Comparison of ENCODE assay signal across 8 cellular contexts in genomic region chr1:150561830-150562367, GRCh38. TPM values are rescaled to one million over a fixed set of nuclear protein-coding genes. Genes with fewer than 3 reads are reported as not detected.
DNase-seq lines count a peak whose midpoint lies in the region; ATAC-seq and TF ChIP-seq lines count a peak whose summit lies in the region.

No MANE protein-coding gene starts in this region.

- H3K4me1 Mint-ChIP-seq in nephron progenitor cell, result peaks cover 70% of the 10 kb centered on the region
- peaks cover 65% of the 10 kb centered on the region for H3K4me1 Mint-ChIP-seq in stimulated activated naive CD8-positive, alpha-beta T cell treated with anti-CD3 and anti-CD28 coated beads, Interleukin-15, Interleukin-2, amounts not matched to agents 100 ng/mL and 50 ng/mL, for 24 hours (ENCODE audit: low read depth)

- no peaks in the 10 kb centered on the region for H3K36me3 Mint-ChIP-seq in nephron progenitor cell (ENCODE audit: low read depth)
- peaks cover 4% of the 10 kb centered on the region for H3K36me3 Mint-ChIP-seq in stimulated activated naive CD8-positive, alpha-beta T cell treated with anti-CD3 and anti-CD28 coated beads, Interleukin-15, Interleukin-2, amounts not matched to agents 100 ng/mL and 50 ng/mL, for 24 hours (ENCODE audit: low read depth)

- no peaks in the 10 kb centered on the region for H3K27me3 ChIP-seq in HUES64 (ENCODE audit: insufficient read depth, low read length)

- H3K27ac ChIP-seq in C4-2B (peak overlapping the region; percentile 93), HUES64 (ENCODE audit: low read depth, low read length) (peak overlapping the region; percentile 99)

- H3K4me1 ChIP-seq in HUES64 (ENCODE audit: insufficient read depth, low read length), result peaks cover 34% of the 10 kb centered on the region

- H3K9me3 Mint-ChIP-seq in nephron progenitor cell, result no peaks in the 10 kb centered on the region
- no peaks in the 10 kb centered on the region for H3K9me3 Mint-ChIP-seq in stimulated activated naive CD8-positive, alpha-beta T cell treated with anti-CD3 and anti-CD28 coated beads, Interleukin-15, Interleukin-2, amounts not matched to agents 100 ng/mL and 50 ng/mL, for 24 hours

- H3K27ac Mint-ChIP-seq in nephron progenitor cell, result peak overlapping the region; percentile 100
- H3K27ac Mint-ChIP-seq in stimulated activated naive CD8-positive, alpha-beta T cell treated with anti-CD3 and anti-CD28 coated beads, Interleukin-15, Interleukin-2, amounts not matched to agents 100 ng/mL and 50 ng/mL, for 24 hours, result peak overlapping the region; percentile 100

- TF ChIP-seq CTCF in C4-2B (conservative IDR thresholded peaks at IDR 0.05) (no peak), fibroblast of pulmonary artery (IDR thresholded peaks at IDR 0.05; ENCODE audit: low read length, missing control alignments) (no peak), nephron progenitor cell (IDR thresholded peaks at IDR 0.05) (no peak)

- no peaks in the 10 kb centered on the region for H3K36me3 ChIP-seq in HUES64 (ENCODE audit: insufficient read depth, low read length)

- H3K9ac ChIP-seq in HUES64 (ENCODE audit: low read depth, low read length), result peak overlapping the region; percentile 83

- no peaks in the 10 kb centered on the region for H3K9me3 ChIP-seq in HUES64 (ENCODE audit: insufficient read depth, low read depth, low read length)

- peak overlapping the region; percentile 86 for H3K4me3 Mint-ChIP-seq in nephron progenitor cell
- peak overlapping the region; percentile 97 for H3K4me3 Mint-ChIP-seq in stimulated activated naive CD8-positive, alpha-beta T cell treated with anti-CD3 and anti-CD28 coated beads, Interleukin-15, Interleukin-2, amounts not matched to agents 100 ng/mL and 50 ng/mL, for 24 hours

- DNase-seq in RPMI7951 (ENCODE audit: low read depth) (peak; percentile 86), fibroblast of pulmonary artery (ENCODE audit: low read depth) (peak; percentile 97), nephron progenitor cell (peak; percentile 76)
- DNase-seq in activated effector memory CD4-positive, alpha-beta T cell treated with anti-CD3 and anti-CD28 coated beads, Interleukin-2, amount 50 U/mL, for 16 hours, result peak; percentile 95

- ATAC-seq in GM19328 (IDR thresholded peaks at IDR 0.05; ENCODE audit: unreplicated experiment), result peak; percentile 44

- peak overlapping the region; percentile 79 for H3K4me3 ChIP-seq in HUES64 (ENCODE audit: low read length)
- peak overlapping the region; percentile 63 for H3K4me3 ChIP-seq in fibroblast of pulmonary artery (replicated peaks; ENCODE audit: low read depth, low read length)

- peaks cover 2% of the 10 kb centered on the region for H3K27me3 Mint-ChIP-seq in nephron progenitor cell (ENCODE audit: low read depth, poor library complexity)
- no peaks in the 10 kb centered on the region for H3K27me3 Mint-ChIP-seq in stimulated activated naive CD8-positive, alpha-beta T cell treated with anti-CD3 and anti-CD28 coated beads, Interleukin-15, Interleukin-2, amounts not matched to agents 100 ng/mL and 50 ng/mL, for 24 hours

- WGBS in HUES64, result 1% methylated on average over 20 of the region's 20 CpGs

RNA-seq across cellular contexts. Expression of gene ADAMTSL4, which starts 12.7 kb away (rescaled TPM):
- 1.1 TPM for polyA plus RNA-seq in HUES64 (2013, experiment 1 of 2)
- polyA plus RNA-seq in HUES64 (2013, experiment 2 of 2), result 1.5 TPM
- total RNA-seq in RPMI7951 (2014; rRNA removed; shearing (Covaris generic)), result 0.60 and 1.1 TPM in 2 replicates

RNA-seq across cellular contexts. Expression of gene MCL1, which starts 17.5 kb away (rescaled TPM):
- polyA plus RNA-seq in HUES64 (2013, experiment 1 of 2), result 126 TPM
- polyA plus RNA-seq in HUES64 (2013, experiment 2 of 2), result 126 TPM
- total RNA-seq in RPMI7951 (2014; rRNA removed; shearing (Covaris generic)), result 119 and 124 TPM in 2 replicates

RNA-seq across cellular contexts. Expression of gene FALEC, which starts 46.3 kb away (rescaled TPM):
- not detected for polyA plus RNA-seq in HUES64 (2013, experiment 1 of 2)
- not detected for polyA plus RNA-seq in HUES64 (2013, experiment 2 of 2)
- not detected in 2 replicates for total RNA-seq in RPMI7951 (2014; rRNA removed; shearing (Covaris generic))

RNA-seq across cellular contexts. Expression of gene ECM1, which starts 54.0 kb away (rescaled TPM):
- polyA plus RNA-seq in HUES64 (2013, experiment 1 of 2), result 1.5 TPM
- 2.2 TPM for polyA plus RNA-seq in HUES64 (2013, experiment 2 of 2)
- 110 and 139 TPM in 2 replicates for total RNA-seq in RPMI7951 (2014; rRNA removed; shearing (Covaris generic))

Comparison
In these comparisons a context has a peak if more than half of its experiments do, and no peak if none do; other contexts are left out.
1. Peak in every context shown above with its lines: DNase-seq, ATAC-seq, H3K4me3 ChIP-seq and H3K27ac ChIP-seq.